Comparison of ENCODE assay signal across 23 cellular contexts in genomic region chr5:73317523-73317922, GRCh38.
"Had no signal": no experiment of that assay in that cellular context is flagged by ENCODE, and none has a peak within 500 bp of the region (broad histone marks: within the 10 kb centered on the region; RNA-seq: fewer than 3 reads in every experiment).

No MANE protein-coding gene starts in this region.

- FAIRE-seq: endothelial cell of umbilical vein, pancreas had no signal

- ATAC-seq: gastroesophageal sphincter; lower lobe of right lung; natural killer cell treated with Interleukin-12 subunit alpha and Interleukin-12 subunit beta and Interleukin-15 and Interleukin-18, amount 100 ng/mL, for 72 hours; pancreas; right lobe of liver; stimulated activated naive B cell treated with anti-CD40 and anti-IgM and Interleukin-4, amounts not matched to agents 10 μg/mL and 1 μg/mL and 100 μg/mL, for 72 hours; stimulated activated naive CD8-positive, alpha-beta T cell treated with anti-CD3 and anti-CD28 coated beads, Interleukin-15, amount 100 ng/mL, for 72 hours; upper lobe of right lung had no signal

- H3K27ac ChIP-seq: colonic mucosa, esophagus muscularis mucosa, gastroesophageal sphincter, left ventricle myocardium inferior, lower lobe of right lung, neural progenitor cell, pancreas, right lobe of liver, testis, tibial nerve, upper lobe of right lung, vagina had no signal

- H3K4me3 ChIP-seq: colonic mucosa, esophagus muscularis mucosa, gastroesophageal sphincter, left ventricle myocardium inferior, lower lobe of right lung, neural progenitor cell, pancreas, right lobe of liver, testis, tibial nerve, upper lobe of right lung, vagina had no signal

- DNase-seq: cerebellar nuclear complex; colonic mucosa; effector CD4-positive, alpha-beta T cell; endodermal cell; immature natural killer cell; left ventricle myocardium inferior; lower lobe of right lung; midbrain; nucleus accumbens; pancreas; right lobe of liver; stimulated activated CD4-positive, alpha-beta T cell treated with anti-CD3 and anti-CD28 coated beads, Interleukin-4, amount 100 ng/mL, for 24 hours; stimulated activated naive B cell treated with anti-CD40 and anti-IgM and Interleukin-4, amounts not matched to agents 10 μg/mL and 1 μg/mL and 100 μg/mL, for 72 hours; stimulated activated naive CD8-positive, alpha-beta T cell treated with anti-CD3 and anti-CD28 coated beads, Interleukin-15, amount 100 ng/mL, for 72 hours; testis; upper lobe of right lung had no signal

- H3K4me1 ChIP-seq: colonic mucosa, left ventricle myocardium inferior, lower lobe of right lung, neural progenitor cell, pancreas, right lobe of liver, testis, upper lobe of right lung, vagina had no signal

- H3K36me3 ChIP-seq: colonic mucosa, esophagus muscularis mucosa, gastroesophageal sphincter, left ventricle myocardium inferior, lower lobe of right lung, neural progenitor cell, pancreas, right lobe of liver, tibial nerve, upper lobe of right lung, vagina had no signal

- H3K9me3 ChIP-seq: colonic mucosa, esophagus muscularis mucosa, gastroesophageal sphincter, left ventricle myocardium inferior, lower lobe of right lung, pancreas, right lobe of liver, testis, tibial nerve, upper lobe of right lung, vagina had no signal

- H3K27me3 ChIP-seq: testis, tibial nerve, vagina had no signal
